ENCODE assay signal across 8 cellular contexts in the genomic region with DNA sequence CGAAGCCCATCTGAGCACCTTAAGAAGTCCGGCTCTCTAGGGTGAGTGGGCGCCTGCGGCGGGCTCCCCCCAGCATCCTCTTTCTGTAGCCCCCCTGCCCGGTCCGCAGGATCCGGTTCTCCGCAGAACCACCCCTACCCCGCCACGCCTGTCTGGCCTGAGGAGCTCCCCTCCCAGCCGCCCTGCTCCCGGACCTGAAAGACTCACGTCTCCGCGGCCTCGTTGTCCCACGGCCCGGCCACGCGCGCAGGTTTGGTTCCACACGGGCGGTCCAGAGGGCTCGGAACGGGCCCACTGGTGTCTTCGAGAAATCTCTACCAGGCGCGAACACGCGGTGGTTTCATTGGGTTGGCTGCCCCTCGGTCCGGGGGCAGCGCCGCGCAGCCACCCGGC. TPM values are rescaled to one million over a fixed set of nuclear protein-coding genes. Genes with fewer than 3 reads are reported as not detected.
DNase-seq lines count a peak whose midpoint lies in the region; ATAC-seq, FAIRE-seq and TF ChIP-seq lines count a peak whose summit lies in the region.

No MANE protein-coding gene starts in this region.

- H3K36me3 Mint-ChIP-seq in astrocyte (ENCODE audit: low read depth, unreplicated experiment) = peaks cover 8% of the 10 kb centered on the region

- peak overlapping the region; percentile 95 for H3K4me2 ChIP-seq in astrocyte (ENCODE audit: low read length)

- H3K9ac ChIP-seq in astrocyte (ENCODE audit: low read length) = peak overlapping the region; percentile 96

- H3K4me3 Mint-ChIP-seq in astrocyte (ENCODE audit: unreplicated experiment) = peak overlapping the region; percentile 98

- H3K9me3 ChIP-seq in astrocyte (ENCODE audit: insufficient read depth, low read depth, low read length) (no peaks in the 10 kb centered on the region), lower lobe of right lung (no peaks in the 10 kb centered on the region), uterus (no peaks in the 10 kb centered on the region)

- peak; percentile 17 for ATAC-seq in HG03159 (IDR thresholded peaks at IDR 0.05; ENCODE audit: unreplicated experiment)
- ATAC-seq in lower lobe of right lung = peak; percentile 37

- peaks cover 64% of the 10 kb centered on the region for H4K20me1 ChIP-seq in astrocyte (ENCODE audit: insufficient read depth, low read length)

- in situ Hi-C loops in KBM-7 (cut with MboI; ENCODE audit: low pct_unique_long_range_greater_than_20kb, low sequenced_read_pairs) = no loop called here

- no peak for FAIRE-seq in astrocyte (lab: Jason Lieb, UNC)

- H2AFZ ChIP-seq in astrocyte (ENCODE audit: low read depth, low read length) = peak overlapping the region; percentile 78

- DNase-seq in NCI-H510A treated with DMSO at 0.1 percent for 48 hours (lab: John Stamatoyannopoulos, UW) = peak; percentile 70
- no peak for DNase-seq in NCI-H510A (lab: John Stamatoyannopoulos, UW)
- DNase-seq in astrocyte (ENCODE audit: low read depth) = no peak
- no peak for DNase-seq in lower lobe of right lung
- DNase-seq in uterus = no peak
- DNase-seq in KBM-7 = no peak
- no peak for DNase-seq in A172 (ENCODE audit: low spot score)

- peaks cover 11% of the 10 kb centered on the region for H3K36me3 ChIP-seq in astrocyte (ENCODE audit: insufficient read depth, low read length)
- H3K36me3 ChIP-seq in lower lobe of right lung = peaks cover 16% of the 10 kb centered on the region
- no peaks in the 10 kb centered on the region for H3K36me3 ChIP-seq in uterus

- no peak for TF ChIP-seq POLR2A in uterus (IDR thresholded peaks at IDR 0.05)

- peaks cover 17% of the 10 kb centered on the region for H3K4me1 Mint-ChIP-seq in astrocyte (ENCODE audit: low read depth, unreplicated experiment)

- no peaks in the 10 kb centered on the region for H3K9me3 Mint-ChIP-seq in astrocyte (ENCODE audit: unreplicated experiment)

- H3K4me3 ChIP-seq in astrocyte (ENCODE audit: insufficient read depth, low read depth, low read length) (peak overlapping the region; percentile 88), lower lobe of right lung (peak overlapping the region; percentile 97), uterus (peak overlapping the region; percentile 89 to 97)

- no peak overlapping the region for H3K27ac Mint-ChIP-seq in astrocyte (ENCODE audit: unreplicated experiment)

- no peaks in the 10 kb centered on the region for H3K27me3 Mint-ChIP-seq in astrocyte (ENCODE audit: low read depth, unreplicated experiment)

- H3K27ac ChIP-seq in astrocyte (ENCODE audit: low read depth, low read length) (peak overlapping the region; percentile 99), lower lobe of right lung (peak overlapping the region; percentile 98), uterus (peak overlapping the region; percentile 98 to 100)

- TF ChIP-seq CTCF in astrocyte (IDR thresholded peaks at IDR 0.05; ENCODE audit: insufficient read depth, low read depth, low read length) (no peak), lower lobe of right lung (IDR thresholded peaks at IDR 0.05) (no peak), uterus (IDR thresholded peaks at IDR 0.05) (no peak)

- H3K4me1 ChIP-seq in astrocyte (ENCODE audit: insufficient read depth, low read length) (peaks cover 9% of the 10 kb centered on the region), lower lobe of right lung (peaks cover 26% of the 10 kb centered on the region), uterus (peaks cover 0 to 5% of the 10 kb centered on the region in 2 donors)

- peaks cover 79% of the 10 kb centered on the region for H3K79me2 ChIP-seq in astrocyte (ENCODE audit: insufficient read depth, low read length)

- no peaks in the 10 kb centered on the region for H3K27me3 ChIP-seq in astrocyte (ENCODE audit: insufficient read depth, low read length)
- no peaks in the 10 kb centered on the region for H3K27me3 ChIP-seq in lower lobe of right lung (ENCODE audit: low read depth)
- H3K27me3 ChIP-seq in uterus = no peaks in the 10 kb centered on the region

- intact Hi-C loops in lower lobe of right lung (cut with DNase I) (no loop called here), uterus (cut with DNase I; ENCODE audit: low total_unique reads) (no loop called here)

RNA-seq across cellular contexts. Expression of gene SLC39A6, which starts 0.2 kb away (rescaled TPM):
- total RNA-seq in astrocyte (81.3 and 87.3 TPM in 2 replicates), lower lobe of right lung (28.9 TPM), uterus (10 to 100 TPM in 3 of 4 donors, 1 to 10 TPM in 1; 7.7 to 90.6 (median 31.1) TPM)
- total RNA-seq in A172 (2014; rRNA removed; shearing (Covaris generic)) = 139 and 176 TPM in 2 replicates

RNA-seq across cellular contexts. Expression of gene ELP2, which starts 0.8 kb away (rescaled TPM):
- total RNA-seq in astrocyte (98.1 and 99.8 TPM in 2 replicates), lower lobe of right lung (62.2 TPM), uterus (100 to 1,000 TPM in 2 of 4 donors, 10 to 100 TPM in 2; 73.3 to 152 (median 113) TPM)
- total RNA-seq in A172 (2014; rRNA removed; shearing (Covaris generic)) = 55.2 and 55.5 TPM in 2 replicates

RNA-seq across cellular contexts. Expression of gene MOCOS, which starts 58.4 kb away (rescaled TPM):
- total RNA-seq in astrocyte (1.4 and 1.9 TPM in 2 replicates), lower lobe of right lung (4.2 TPM), uterus (1 to 10 TPM in 2 of 4 donors, under 1 TPM in 1, not detected in 1; under 0.01 to 1.7 (median 1.4) TPM)
- total RNA-seq in A172 (2014; rRNA removed; shearing (Covaris generic)) = 3.3 and 3.9 TPM in 2 replicates
